Comparison of ENCODE assay signal across 8 cellular contexts in the genomic region with DNA sequence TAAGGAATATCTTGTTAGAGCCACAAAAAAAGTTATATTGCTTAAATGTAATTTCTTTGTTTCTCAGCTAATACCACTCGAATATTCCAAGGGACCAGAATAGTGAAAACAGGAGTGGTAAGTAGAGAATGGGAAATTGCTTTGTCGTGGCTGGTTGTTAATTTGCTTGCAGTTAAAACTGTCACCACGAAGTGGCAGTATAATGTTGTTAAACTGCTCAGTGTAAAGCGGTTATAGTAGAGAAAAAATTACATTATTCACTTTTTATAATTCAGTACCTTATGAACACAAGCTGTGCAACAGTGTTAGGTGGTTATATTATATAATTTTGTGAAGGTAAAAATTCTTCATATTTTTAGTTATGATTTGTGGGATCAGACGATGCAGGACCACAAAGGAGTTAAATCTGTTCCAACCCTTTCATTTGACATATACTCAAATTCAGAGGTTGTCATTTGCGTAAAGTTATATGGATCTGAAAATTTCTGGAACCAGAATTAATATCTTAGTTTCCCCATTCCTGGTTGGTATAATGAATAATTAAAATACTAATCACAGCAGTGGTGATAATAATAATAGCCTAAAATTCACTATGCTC.
DNase-seq lines count a peak whose midpoint lies in the region; ATAC-seq, FAIRE-seq and TF ChIP-seq lines count a peak whose summit lies in the region.

No MANE protein-coding gene starts in this region.

- TF ChIP-seq EP300 in A549 (IDR thresholded peaks at IDR 0.05) = no peak

- H3K27me3 Mint-ChIP-seq in chondrocyte (ENCODE audit: low read depth) = no peaks in the 10 kb centered on the region
- H3K27me3 Mint-ChIP-seq in mesothelial cell of epicardium (ENCODE audit: low read depth) = no peaks in the 10 kb centered on the region

- ATAC-seq in A549 = peak; percentile 47 to 77; a peak in 3 of 6 replicates

- TF ChIP-seq RAD21 in A549 (conservative IDR thresholded peaks at IDR 0.05 in 1 of 2, IDR thresholded peaks at IDR 0.05 in 1 of 2) = peak; percentile 48 to 51

- no peaks in the 10 kb centered on the region for H3K4me1 Mint-ChIP-seq in chondrocyte (ENCODE audit: low read depth)
- H3K4me1 Mint-ChIP-seq in mesothelial cell of epicardium = no peaks in the 10 kb centered on the region

- DNase-seq in A549 (ENCODE audit: low read depth in 1 of 2, low spot score in 1 of 2) (peak; percentile 6 to 16), NCI-H526 (lab: John Stamatoyannopoulos, UW) (peak; percentile 12 to 70), chondrocyte (ENCODE audit: low spot score) (no peak), mesothelial cell of epicardium (ENCODE audit: low spot score in 2 of 2, unreplicated experiment in 2 of 2) (no peak)
- DNase-seq in stimulated activated CD4-positive, alpha-beta T cell treated with anti-CD3 and anti-CD28 coated beads, Interleukin-2, amount 100 ng/mL, for 24 hours = no peak
- no peak for DNase-seq in activated T-cell treated with anti-CD3 and anti-CD28 coated beads, Interleukin-2, amount 50 U/mL, for 48 hours
- DNase-seq in activated CD4-positive, alpha-beta T cell treated with anti-CD3 and anti-CD28 coated beads for 4 hours = no peak

- H3K36me3 Mint-ChIP-seq in chondrocyte (ENCODE audit: low read depth) = peaks cover 14% of the 10 kb centered on the region
- peaks cover 4% of the 10 kb centered on the region for H3K36me3 Mint-ChIP-seq in mesothelial cell of epicardium

- no peak for TF ChIP-seq POLR2A in A549 (IDR thresholded peaks at IDR 0.05; ENCODE audit: low read length)

- no peaks in the 10 kb centered on the region for H3K9me3 ChIP-seq in A549

- no peak overlapping the region for H3K4me3 ChIP-seq in A549

- H3K4me3 Mint-ChIP-seq in chondrocyte (ENCODE audit: unreplicated experiment) = no peak overlapping the region
- no peak overlapping the region for H3K4me3 Mint-ChIP-seq in mesothelial cell of epicardium

- WGBS in A549 (ENCODE audit: missing lambda C conversion rate) = 20% methylated on average over 6 of the region's 6 CpGs

- H3K4me2 ChIP-seq in A549 = no peak overlapping the region

- H3K27ac Mint-ChIP-seq in chondrocyte (ENCODE audit: unreplicated experiment) = no peak overlapping the region
- H3K27ac Mint-ChIP-seq in mesothelial cell of epicardium = no peak overlapping the region

- POLR2A ChIA-PET in A549 (lab: Yijun Ruan, JAX) = no interaction called here

- TF ChIP-seq CTCF in A549 (IDR thresholded peaks at IDR 0.05) = peak; percentile 56
- TF ChIP-seq CTCF in GM12874 (IDR thresholded peaks at IDR 0.05; ENCODE audit: insufficient read depth, low read depth, low read length) = peak; percentile 38; the same call in 1 of the 2 replicates
- TF ChIP-seq CTCF in chondrocyte (IDR thresholded peaks at IDR 0.05) = peak; percentile 90
- TF ChIP-seq CTCF in mesothelial cell of epicardium (IDR thresholded peaks at IDR 0.05; ENCODE audit: unreplicated experiment) = peak; percentile 64

- CTCF ChIA-PET in A549 (lab: Yijun Ruan, JAX) = interaction anchor here (0.6 to 2.4 kb wide), 13 partner anchors 10 to 357 kb away, joined by 3 to 9 read pairs (median 4); no protein-coding TSS in a partner anchor

- H3K4me1 ChIP-seq in A549 = no peaks in the 10 kb centered on the region

- no peaks in the 10 kb centered on the region for H3K9me3 Mint-ChIP-seq in chondrocyte (ENCODE audit: low read depth)
- H3K9me3 Mint-ChIP-seq in mesothelial cell of epicardium = no peaks in the 10 kb centered on the region

- no peak overlapping the region for H3K27ac ChIP-seq in A549

- FAIRE-seq in A549 (lab: Jason Lieb, UNC) = no peak

TF ChIP-seq in A549, 52 proteins besides CTCF, POLR2A, EP300 and RAD21:
- no peak for TF ChIP-seq NFE2L2 (conservative IDR thresholded peaks at IDR 0.05; ENCODE audit: low read length)
- TF ChIP-seq SMC3 (IDR thresholded peaks at IDR 0.05) = peak; percentile 40; the same call in 2 of the 3 replicates
- TF ChIP-seq, protein P1, sequence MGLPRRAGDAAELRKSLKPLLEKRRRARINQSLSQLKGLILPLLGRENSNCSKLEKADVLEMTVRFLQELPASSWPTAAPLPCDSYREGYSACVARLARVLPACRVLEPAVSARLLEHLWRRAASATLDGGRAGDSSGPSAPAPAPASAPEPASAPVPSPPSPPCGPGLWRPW (IDR thresholded peaks at IDR 0.05) = no peak
TF ChIP-seq in A549: peak in this region for 1.

Comparison
In these comparisons a context has a peak if more than half of its experiments do, and no peak if none do; other contexts are left out.
1. DNase-seq: peak in A549 (2 of 2) and NCI-H526 (2 of 2); none in chondrocyte (single experiment), mesothelial cell of epicardium (0 of 2), stimulated activated CD4-positive, alpha-beta T cell treated with anti-CD3 and anti-CD28 coated beads, Interleukin-2, amount 100 ng/mL, for 24 hours (0 of 2), activated T-cell treated with anti-CD3 and anti-CD28 coated beads, Interleukin-2, amount 50 U/mL, for 48 hours (0 of 2) and activated CD4-positive, alpha-beta T cell treated with anti-CD3 and anti-CD28 coated beads for 4 hours (0 of 2).
2. CTCF ChIP-seq: peak in every context shown above with its lines; median percentile 90 in chondrocyte; 64 in mesothelial cell of epicardium; 56 in A549; 38 in GM12874.